1 cellular context compared by ENCODE assay signal in the genomic region with DNA sequence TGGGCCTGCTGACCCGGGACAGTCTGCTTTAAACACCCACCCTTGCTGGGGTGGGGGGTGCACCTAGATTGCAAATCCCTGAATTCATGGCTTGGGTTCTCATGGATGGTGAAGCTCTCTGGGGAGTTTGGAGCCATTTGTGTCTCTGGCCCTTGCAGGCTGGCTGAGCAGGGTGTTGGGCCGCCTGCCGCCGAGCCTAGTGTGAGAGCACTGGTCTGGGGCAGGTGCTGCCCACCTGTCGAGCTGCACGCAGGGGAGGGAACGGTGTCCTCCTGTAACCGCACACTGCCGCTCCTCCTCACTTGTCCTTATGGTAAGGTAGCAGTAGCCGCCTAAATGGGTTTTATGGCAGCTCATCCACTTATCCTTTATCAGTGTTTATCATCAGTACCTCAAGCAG.
TF ChIP-seq lines count a peak whose summit lies in the region.

No MANE protein-coding gene starts in this region.

TF ChIP-seq in IMR-90, 13 proteins besides CTCF, POLR2A, EP300 and RAD21 (continued from another document):
- TF ChIP-seq, protein P1, sequence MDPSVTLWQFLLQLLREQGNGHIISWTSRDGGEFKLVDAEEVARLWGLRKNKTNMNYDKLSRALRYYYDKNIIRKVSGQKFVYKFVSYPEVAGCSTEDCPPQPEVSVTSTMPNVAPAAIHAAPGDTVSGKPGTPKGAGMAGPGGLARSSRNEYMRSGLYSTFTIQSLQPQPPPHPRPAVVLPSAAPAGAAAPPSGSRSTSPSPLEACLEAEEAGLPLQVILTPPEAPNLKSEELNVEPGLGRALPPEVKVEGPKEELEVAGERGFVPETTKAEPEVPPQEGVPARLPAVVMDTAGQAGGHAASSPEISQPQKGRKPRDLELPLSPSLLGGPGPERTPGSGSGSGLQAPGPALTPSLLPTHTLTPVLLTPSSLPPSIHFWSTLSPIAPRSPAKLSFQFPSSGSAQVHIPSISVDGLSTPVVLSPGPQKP (IDR thresholded peaks at IDR 0.05; ENCODE audit: borderline replicate concordance, low read depth, low read length): no peak
- no peak for TF ChIP-seq SMC3 (IDR thresholded peaks at IDR 0.05; ENCODE audit: low read depth, low read length)
- no peak for TF ChIP-seq FOS (IDR thresholded peaks at IDR 0.05; ENCODE audit: low read depth, low read length)
- TF ChIP-seq MXI1 (IDR thresholded peaks at IDR 0.05; ENCODE audit: borderline replicate concordance, low read depth, low read length): no peak
- TF ChIP-seq, protein P2, sequence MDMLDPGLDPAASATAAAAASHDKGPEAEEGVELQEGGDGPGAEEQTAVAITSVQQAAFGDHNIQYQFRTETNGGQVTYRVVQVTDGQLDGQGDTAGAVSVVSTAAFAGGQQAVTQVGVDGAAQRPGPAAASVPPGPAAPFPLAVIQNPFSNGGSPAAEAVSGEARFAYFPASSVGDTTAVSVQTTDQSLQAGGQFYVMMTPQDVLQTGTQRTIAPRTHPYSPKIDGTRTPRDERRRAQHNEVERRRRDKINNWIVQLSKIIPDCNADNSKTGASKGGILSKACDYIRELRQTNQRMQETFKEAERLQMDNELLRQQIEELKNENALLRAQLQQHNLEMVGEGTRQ (IDR thresholded peaks at IDR 0.05; ENCODE audit: low read depth, low read length): no peak
- no peak for TF ChIP-seq BHLHE40 (IDR thresholded peaks at IDR 0.05; ENCODE audit: low read depth, low read length)
- no peak for TF ChIP-seq CEBPB (IDR thresholded peaks at IDR 0.05; ENCODE audit: low read depth, low read length)
- TF ChIP-seq MAFK (IDR thresholded peaks at IDR 0.05; ENCODE audit: low read depth, low read length): no peak
